ENCODE assay signal across 14 cellular contexts in genomic region chr5:177492841-177493240, GRCh38. TPM values are rescaled to one million over a fixed set of nuclear protein-coding genes. Genes with fewer than 3 reads are reported as not detected.
DNase-seq lines count a peak whose midpoint lies in the region; ATAC-seq and TF ChIP-seq lines count a peak whose summit lies in the region.
"Had no signal": no experiment of that assay in that cellular context is flagged by ENCODE, and none has a peak within 500 bp of the region (broad histone marks: within the 10 kb centered on the region; RNA-seq: fewer than 3 reads in every experiment).

No MANE protein-coding gene starts in this region.

- H3K9me3 ChIP-seq in heart right ventricle, result no peaks in the 10 kb centered on the region
- no peaks in the 10 kb centered on the region for H3K9me3 ChIP-seq in right cardiac atrium (ENCODE audit: control insufficient read depth, low read length)
- H3K9me3 ChIP-seq in neuronal stem cell (replicated peaks in 1 of 2; ENCODE audit: control insufficient read depth in 2 of 2, insufficient read depth in 1 of 2, low read depth in 1 of 2, low read length in 2 of 2), result no peaks in the 10 kb centered on the region
- no peaks in the 10 kb centered on the region for H3K9me3 ChIP-seq in vagina
- H3K9me3 ChIP-seq: SJCRH30 had no signal

- H3K27ac ChIP-seq in heart right ventricle (peak overlapping the region in 7 of 10 donors; percentile 1 to 97 (median 85)), right cardiac atrium (ENCODE audit: low read length) (no peak overlapping the region), brain microvascular endothelial cell (peak overlapping the region; percentile 97), neuronal stem cell (replicated peaks; ENCODE audit: low read length) (no peak overlapping the region), vagina (peak overlapping the region; percentile 85)
- H3K27ac ChIP-seq: C4-2B, SJCRH30 had no signal

- H2AK5ac ChIP-seq in neuronal stem cell (ENCODE audit: low read depth, low read length), result no peak overlapping the region

- H3K4ac ChIP-seq in neuronal stem cell (ENCODE audit: low read length), result no peak overlapping the region

- no peak for TF ChIP-seq CTCF in heart right ventricle (IDR thresholded peaks at IDR 0.05)
- TF ChIP-seq CTCF in brain microvascular endothelial cell (IDR thresholded peaks at IDR 0.05; ENCODE audit: low read depth, low read length, missing control alignments), result no peak
- TF ChIP-seq CTCF in vagina (IDR thresholded peaks at IDR 0.05), result no peak

- peaks cover 15 to 56% (median 45%) of the 10 kb centered on the region in 9 donors for H3K4me1 ChIP-seq in heart right ventricle
- peaks cover 6% of the 10 kb centered on the region for H3K4me1 ChIP-seq in right cardiac atrium (ENCODE audit: control insufficient read depth, insufficient read depth, low read length)
- H3K4me1 ChIP-seq in neuronal stem cell (ENCODE audit: control insufficient read depth in 2 of 2, insufficient read depth in 1 of 2, low read depth in 1 of 2, low read length in 2 of 2), result peaks cover 20 to 28% of the 10 kb centered on the region in 2 donors
- H3K4me1 ChIP-seq in vagina, result peaks cover 44% of the 10 kb centered on the region

- no peak overlapping the region for H4K91ac ChIP-seq in neuronal stem cell (ENCODE audit: low read depth, low read length, poor library complexity)

- no peak overlapping the region for H2AFZ ChIP-seq in neuronal stem cell (ENCODE audit: low read length)

- H3K79me1 ChIP-seq in neuronal stem cell (ENCODE audit: low read depth, low read length), result peaks cover 26% of the 10 kb centered on the region

- no peak overlapping the region for H2BK120ac ChIP-seq in neuronal stem cell (ENCODE audit: low read depth, low read length)

- H3K9ac ChIP-seq in neuronal stem cell (ENCODE audit: low read depth, low read length, poor library complexity), result no peak overlapping the region

- no peak for ATAC-seq in heart right ventricle
- ATAC-seq in right cardiac atrium, result no peak
- no peak for ATAC-seq in HG03432 (IDR thresholded peaks at IDR 0.05; ENCODE audit: unreplicated experiment)
- ATAC-seq in GM21390 (IDR thresholded peaks at IDR 0.05; ENCODE audit: unreplicated experiment), result no peak

- in situ Hi-C loops in brain microvascular endothelial cell (cut with HindIII; ENCODE audit: low pct_ligation_motif_present, low sequenced_read_pairs), result no loop called here

- no peaks in the 10 kb centered on the region for H3K27me3 ChIP-seq in heart right ventricle
- H3K27me3 ChIP-seq in right cardiac atrium (ENCODE audit: control insufficient read depth, insufficient read depth), result no peaks in the 10 kb centered on the region
- H3K27me3 ChIP-seq in brain microvascular endothelial cell (replicated peaks), result no peaks in the 10 kb centered on the region
- no peaks in the 10 kb centered on the region for H3K27me3 ChIP-seq in neuronal stem cell (ENCODE audit: control insufficient read depth in 3 of 3, insufficient read depth in 3 of 3, low read depth in 1 of 3, low read length in 3 of 3)
- no peaks in the 10 kb centered on the region for H3K27me3 ChIP-seq in vagina
- H3K27me3 ChIP-seq: SJCRH30 had no signal

- H3K4me3 ChIP-seq in heart right ventricle (no peak overlapping the region), right cardiac atrium (ENCODE audit: low read length) (no peak overlapping the region), brain microvascular endothelial cell (ENCODE audit: low read depth, low read length) (no peak overlapping the region), neuronal stem cell (ENCODE audit: low read length in 2 of 2) (no peak overlapping the region), vagina (peak overlapping the region in 1 of 2 donors; percentile 27)
- H3K4me3 ChIP-seq: SJCRH30 had no signal

- H3K36me3 ChIP-seq in heart right ventricle (peaks cover 2 to 70% (median 41%) of the 10 kb centered on the region in 9 donors), brain microvascular endothelial cell (replicated peaks) (peaks cover 70% of the 10 kb centered on the region), neuronal stem cell (replicated peaks in 1 of 2; ENCODE audit: control insufficient read depth in 2 of 2, insufficient read depth in 2 of 2, low read length in 2 of 2) (peaks cover 50 to 80% of the 10 kb centered on the region in 2 donors), vagina (peaks cover 0 to 41% of the 10 kb centered on the region in 2 donors)

- peak overlapping the region; percentile 85 for H2BK5ac ChIP-seq in neuronal stem cell (ENCODE audit: low read length)

- no peak overlapping the region for H3K14ac ChIP-seq in neuronal stem cell (ENCODE audit: low read length)

- 52 to 62% methylated on average over 7 of the region's 7 CpGs for WGBS in heart right ventricle, 2 donors
- WGBS in right cardiac atrium, result 64% methylated on average over 7 of the region's 7 CpGs
- WGBS in neuronal stem cell (ENCODE audit: extremely low coverage in 2 of 2, insufficient read length in 2 of 2, insufficient replicate concordance in 1 of 2), 2 donors, result no CpG with 5 or more reads among the region's 7 CpGs

- no peak for TF ChIP-seq POLR2A in vagina (IDR thresholded peaks at IDR 0.05)

- H4K8ac ChIP-seq in neuronal stem cell (ENCODE audit: low read depth, low read length), result no peak overlapping the region

- DNase-seq in heart right ventricle, result no peak
- DNase-seq in right cardiac atrium, result no peak
- no peak for DNase-seq in brain microvascular endothelial cell
- DNase-seq in neuronal stem cell (ENCODE audit: low spot score), result no peak
- no peak for DNase-seq in vagina (ENCODE audit: extremely low spot score in 2 of 2)
- no peak for DNase-seq in posterior vena cava (ENCODE audit: low spot score)
- DNase-seq: activated B cell treated with CpG ODN at 0.5 μM for 24 hours; activated effector memory CD4-positive, alpha-beta T cell treated with Interleukin-2 at 50 U/mL for 16 hours; MV-4-11; NCI-H526; SJCRH30 had no signal

- intact Hi-C loops in heart right ventricle (cut with DNase I), result loop anchor here in 1 of 10 donors (10.0 kb wide), 1 partner anchor 178 kb away; the partner anchor contains the start of gene MXD3
- intact Hi-C loops in right cardiac atrium (cut with DNase I), result no loop called here
- intact Hi-C loops in vagina (cut with DNase I), result no loop called here
- intact Hi-C loops in posterior vena cava (cut with DNase I), result no loop called here

- no peak overlapping the region for H3K18ac ChIP-seq in neuronal stem cell (ENCODE audit: low read length)

- no peak overlapping the region for H2BK15ac ChIP-seq in neuronal stem cell (ENCODE audit: low read length)

- no peak overlapping the region for H3K23ac ChIP-seq in neuronal stem cell (ENCODE audit: low read depth, low read length, poor library complexity)

- H2BK12ac ChIP-seq in neuronal stem cell (ENCODE audit: low read length), result no peak overlapping the region

- H3K4me2 ChIP-seq in neuronal stem cell (ENCODE audit: insufficient read depth, low read length, poor library complexity, severe bottlenecking), result no peak overlapping the region

RNA-seq across cellular contexts. Expression of gene PDLIM7, which starts 4.6 kb away (rescaled TPM):
- total RNA-seq in heart right ventricle (10 to 100 TPM; 32.5 to 70.6 (median 51.0) TPM), right cardiac atrium (10 to 100 TPM; 35.0 to 71.5 (median 47.0) TPM), vagina (118 TPM), posterior vena cava (100 to 1,000 TPM; 448 to 580 TPM)
- polyA plus RNA-seq in heart right ventricle (100 to 1,000 TPM; 129 to 131 TPM), right cardiac atrium (61.9 TPM)
- polyA plus RNA-seq in neuronal stem cell (2013, experiment 1 of 2), result 206 TPM
- polyA plus RNA-seq in neuronal stem cell (2013, experiment 2 of 2), result 193 TPM

RNA-seq across cellular contexts. Expression of gene DOK3, which starts 16.8 kb away (rescaled TPM):
- total RNA-seq in heart right ventricle, result 10 to 100 TPM in 1 of 10 donors, 1 to 10 TPM in 7, under 1 TPM in 2; 0.74 to 11.4 (median 1.9) TPM
- 1 to 10 TPM; 2.4 to 4.0 TPM for polyA plus RNA-seq in heart right ventricle
- 1 to 10 TPM; 3.1 to 4.5 (median 3.9) TPM for total RNA-seq in right cardiac atrium
- polyA plus RNA-seq in right cardiac atrium, result 1.4 TPM
- 1.2 TPM for polyA plus RNA-seq in neuronal stem cell (2013, experiment 1 of 2)
- 1.2 TPM for polyA plus RNA-seq in neuronal stem cell (2013, experiment 2 of 2)
- total RNA-seq in vagina, result 12.0 TPM
- 10 to 100 TPM in 1 of 2 donors, 1 to 10 TPM in 1; 8.0 to 19.2 TPM for total RNA-seq in posterior vena cava

RNA-seq across cellular contexts. Expression of gene DBN1, which starts 19.4 kb away (rescaled TPM):
- 10 to 100 TPM; 13.1 to 52.9 (median 19.1) TPM for total RNA-seq in heart right ventricle
- 10 to 100 TPM; 19.2 to 31.5 TPM for polyA plus RNA-seq in heart right ventricle
- total RNA-seq in right cardiac atrium, result 10 to 100 TPM; 15.3 to 44.8 (median 25.3) TPM
- polyA plus RNA-seq in right cardiac atrium, result 17.7 TPM
- polyA plus RNA-seq in neuronal stem cell (2013, experiment 1 of 2), result 205 TPM
- 197 TPM for polyA plus RNA-seq in neuronal stem cell (2013, experiment 2 of 2)
- 69.0 TPM for total RNA-seq in vagina
- total RNA-seq in posterior vena cava, result 100 to 1,000 TPM in 1 of 2 donors, 10 to 100 TPM in 1; 94.9 to 121 TPM

RNA-seq across cellular contexts. Expression of gene DDX41, which starts 23.9 kb away (rescaled TPM):
- 10 to 100 TPM; 19.7 to 53.2 (median 27.2) TPM for total RNA-seq in heart right ventricle
- 10 to 100 TPM; 45.2 to 55.7 TPM for polyA plus RNA-seq in heart right ventricle
- total RNA-seq in right cardiac atrium, result 10 to 100 TPM; 36.0 to 43.5 (median 40.3) TPM
- polyA plus RNA-seq in right cardiac atrium, result 30.5 TPM
- polyA plus RNA-seq in neuronal stem cell (2013, experiment 1 of 2), result 67.4 TPM
- polyA plus RNA-seq in neuronal stem cell (2013, experiment 2 of 2), result 68.2 TPM
- total RNA-seq in vagina, result 125 TPM
- 10 to 100 TPM; 52.1 to 52.6 TPM for total RNA-seq in posterior vena cava

RNA-seq across cellular contexts. Expression of gene PRR7, which starts 46.2 kb away (rescaled TPM):
- total RNA-seq in heart right ventricle (1 to 10 TPM in 9 of 10 donors, under 1 TPM in 1; 0.97 to 2.9 (median 1.9) TPM), right cardiac atrium (under 1 TPM in 3 of 4 donors, not detected in 1; 0.33 to 0.45 (median 0.35) TPM), vagina (1.2 TPM), posterior vena cava (1 to 10 TPM in 1 of 2 donors, under 1 TPM in 1; 0.79 to 2.0 TPM)
- polyA plus RNA-seq in heart right ventricle (1 to 10 TPM; 1.8 to 2.7 TPM), right cardiac atrium (0.27 TPM)
- polyA plus RNA-seq in neuronal stem cell (2013, experiment 1 of 2), result 26.8 TPM
- 26.8 TPM for polyA plus RNA-seq in neuronal stem cell (2013, experiment 2 of 2)

Comparison
In these comparisons a context has a peak if more than half of its experiments do, and no peak if none do; other contexts are left out.
1. H3K27ac ChIP-seq: peak in heart right ventricle (7 of 10), brain microvascular endothelial cell (single experiment) and vagina (single experiment); none in right cardiac atrium (single experiment) and neuronal stem cell (single experiment).